ENCODE assay signal across 8 cellular contexts in genomic region chr11:6925636-6926207, GRCh38. TPM values are rescaled to one million over a fixed set of nuclear protein-coding genes. Genes with fewer than 3 reads are reported as not detected.
DNase-seq lines count a peak whose midpoint lies in the region; ATAC-seq and TF ChIP-seq lines count a peak whose summit lies in the region.

No MANE protein-coding gene starts in this region.

- H3K36me3 Mint-ChIP-seq in naive B cell = no peaks in the 10 kb centered on the region

- peaks cover 0 to 9% (median 0%) of the 10 kb centered on the region in 7 donors for H3K9me3 Mint-ChIP-seq in naive B cell

- H3K27ac Mint-ChIP-seq in naive B cell = peak overlapping the region in 3 of 6 donors; percentile 22 to 91 (median 28)

- no peaks in the 10 kb centered on the region for H3K27me3 ChIP-seq in DOHH2 (ENCODE audit: control insufficient read depth, low read length)

- peak overlapping the region; percentile 69 to 94 (median 87) for H3K4me3 Mint-ChIP-seq in naive B cell

- peaks cover 7% of the 10 kb centered on the region for H3F3A ChIP-seq in DOHH2 (ENCODE audit: control insufficient read depth, insufficient read depth)

- H3K4me2 ChIP-seq in DOHH2 (ENCODE audit: low read length) = peak overlapping the region; percentile 64

- no peaks in the 10 kb centered on the region for H3K9me2 ChIP-seq in DOHH2 (replicated peaks; ENCODE audit: control insufficient read depth, low read length)

- no peak for TF ChIP-seq CTCF in DOHH2 (IDR thresholded peaks at IDR 0.05; ENCODE audit: low read depth, low read length, poor library complexity, severe bottlenecking)

- no peaks in the 10 kb centered on the region for H3K9me3 ChIP-seq in DOHH2 (ENCODE audit: control insufficient read depth, insufficient read depth, low read length)

- H3K4me1 Mint-ChIP-seq in naive B cell = peaks cover 18 to 25% (median 23%) of the 10 kb centered on the region in 3 donors

- peaks cover 34% of the 10 kb centered on the region for H3K4me1 ChIP-seq in DOHH2 (ENCODE audit: control insufficient read depth, low read length)

- H3K36me3 ChIP-seq in DOHH2 (ENCODE audit: control insufficient read depth, low read length) = peaks cover 37% of the 10 kb centered on the region

- H4K20me1 ChIP-seq in DOHH2 (ENCODE audit: control insufficient read depth, insufficient read depth, low read depth, low read length) = no peaks in the 10 kb centered on the region

- ATAC-seq in GM21619 (IDR thresholded peaks at IDR 0.05; ENCODE audit: unreplicated experiment) (peak; percentile 4), naive B cell (ENCODE audit: low read depth in 2 of 2) (no peak)

- H3K27me3 Mint-ChIP-seq in naive B cell = peaks cover 40 to 83% (median 59%) of the 10 kb centered on the region in 3 donors

- peak overlapping the region; percentile 27 for H3K27ac ChIP-seq in DOHH2 (ENCODE audit: low read depth, low read length)

- DNase-seq in NCI-H774 (lab: John Stamatoyannopoulos, UW) (peak; percentile 36), dermis blood vessel endothelial cell (peak; percentile 20), naive B cell (no peak), globus pallidus (ENCODE audit: low spot score) (no peak), midbrain (lab: John Stamatoyannopoulos, UW) (no peak), epidermal melanocyte (ENCODE audit: insufficient read length, low spot score) (no peak)

- peaks cover 40% of the 10 kb centered on the region for H3K79me2 ChIP-seq in DOHH2 (ENCODE audit: control insufficient read depth, low read length)

- H3K4me3 ChIP-seq in DOHH2 (ENCODE audit: low read length) = peak overlapping the region; percentile 94

RNA-seq across cellular contexts. Expression of gene ZNF215, which starts 0.5 kb away (rescaled TPM):
- total RNA-seq in dermis blood vessel endothelial cell = 0.70 and 1.7 TPM in 2 replicates
- polyA plus RNA-seq in naive B cell (ENCODE audit: low read depth in 6 of 6) = under 1 TPM in 3 of 6 donors, not detected in 3; 0.17 to 0.47 (median 0.23) TPM

RNA-seq across cellular contexts. Expression of gene OR2D3, which starts 4.9 kb away (rescaled TPM):
- total RNA-seq in dermis blood vessel endothelial cell = not detected in 2 replicates
- not detected for polyA plus RNA-seq in naive B cell (ENCODE audit: low read depth in 6 of 6)

RNA-seq across cellular contexts. Expression of gene OR2D2, which starts 33.4 kb away (rescaled TPM):
- 0.17 TPM in 1 of 2 replicates, not detected in the other for total RNA-seq in dermis blood vessel endothelial cell
- polyA plus RNA-seq in naive B cell (ENCODE audit: low read depth in 6 of 6) = not detected

RNA-seq across cellular contexts. Expression of gene OR10A4, which starts 49.3 kb away (rescaled TPM):
- not detected in 2 replicates for total RNA-seq in dermis blood vessel endothelial cell
- polyA plus RNA-seq in naive B cell (ENCODE audit: low read depth in 6 of 6) = not detected

Comparison
In these comparisons a context has a peak if more than half of its experiments do, and no peak if none do; other contexts are left out.
1. DNase-seq: peak in NCI-H774 (single experiment) and dermis blood vessel endothelial cell (single experiment); none in naive B cell (single experiment), globus pallidus (single experiment), midbrain (single experiment) and epidermal melanocyte (single experiment).